ENCODE assay signal across 1 cellular context in genomic region chr11:7572001-7572712, GRCh38.
TF ChIP-seq lines count a peak whose summit lies in the region.

No MANE protein-coding gene starts in this region.

TF ChIP-seq in HepG2, 621 proteins besides CTCF, POLR2A, EP300 and RAD21 (continued from another document and continues in another):
- TF ChIP-seq HNF1A (IDR thresholded peaks at IDR 0.05; ENCODE audit: low read depth) (peak; percentile 67; the same call in 1 of the 2 replicates), HNF1A (CRISPR knock-in tag; IDR thresholded peaks at IDR 0.05; ENCODE audit: borderline replicate concordance) (no peak), ZBTB37 (CRISPR knock-in tag; IDR thresholded peaks at IDR 0.05) (peak; percentile 76; the same call in 1 of the 2 replicates), PRDM15 (CRISPR knock-in tag; IDR thresholded peaks at IDR 0.05) (peak; percentile 93), HNRNPUL1 (IDR thresholded peaks at IDR 0.05; ENCODE audit: low read depth, low read length) (no peak), HDAC1 (CRISPR knock-in tag; IDR thresholded peaks at IDR 0.05) (peak; percentile 83; the same call in 1 of the 2 replicates), DRAP1 (CRISPR knock-in tag; IDR thresholded peaks at IDR 0.05) (0 out of 2 replicates have a peak, but pooled peaks have one; percentile 35), HMGXB4 (CRISPR knock-in tag; IDR thresholded peaks at IDR 0.05; ENCODE audit: borderline replicate concordance in 1 of 2, low read depth in 1 of 2) (peak in 1 of 2 experiments; percentile 42; a peak in 1 of 4 replicates), FLYWCH1 (CRISPR knock-in tag; IDR thresholded peaks at IDR 0.05) (no peak), MLX (CRISPR knock-in tag; IDR thresholded peaks at IDR 0.05) (peak; percentile 76), ZNF296 (CRISPR knock-in tag; conservative IDR thresholded peaks at IDR 0.05) (no peak), TCF7 (IDR thresholded peaks at IDR 0.05; ENCODE audit: low read depth) (peak; percentile 64), ELF4 (CRISPR knock-in tag; IDR thresholded peaks at IDR 0.05; ENCODE audit: borderline replicate concordance) (peak; percentile 76; the same call in 1 of the 2 replicates), PATZ1 (CRISPR knock-in tag; IDR thresholded peaks at IDR 0.05) (peak; percentile 87), ZBTB7B (CRISPR knock-in tag; IDR thresholded peaks at IDR 0.05) (peak; percentile 91), ZNF609 (CRISPR knock-in tag; IDR thresholded peaks at IDR 0.05; ENCODE audit: borderline replicate concordance) (peak; percentile 93), KDM4B (CRISPR knock-in tag; IDR thresholded peaks at IDR 0.05) (0 out of 2 replicates have a peak, but pooled peaks have one; percentile 51), HNF1B (CRISPR knock-in tag; IDR thresholded peaks at IDR 0.05) (peak; percentile 26; the same call in 1 of the 2 replicates), KDM3A (CRISPR knock-in tag; IDR thresholded peaks at IDR 0.05; ENCODE audit: low read depth) (no peak), ESRRA (CRISPR knock-in tag; IDR thresholded peaks at IDR 0.05; ENCODE audit: low read depth) (no peak), ZFX (CRISPR knock-in tag; IDR thresholded peaks at IDR 0.05; ENCODE audit: low read depth) (peak; percentile 58; the same call in 1 of the 2 replicates), MYC (CRISPR knock-in tag; IDR thresholded peaks at IDR 0.05; ENCODE audit: borderline replicate concordance) (no peak), ZBTB33 (CRISPR knock-in tag; IDR thresholded peaks at IDR 0.05) (0 out of 2 replicates have a peak, but pooled peaks have one; percentile 16), ZBTB26 (CRISPR knock-in tag; IDR thresholded peaks at IDR 0.05; ENCODE audit: borderline replicate concordance) (no peak)
